In the genomic region with DNA sequence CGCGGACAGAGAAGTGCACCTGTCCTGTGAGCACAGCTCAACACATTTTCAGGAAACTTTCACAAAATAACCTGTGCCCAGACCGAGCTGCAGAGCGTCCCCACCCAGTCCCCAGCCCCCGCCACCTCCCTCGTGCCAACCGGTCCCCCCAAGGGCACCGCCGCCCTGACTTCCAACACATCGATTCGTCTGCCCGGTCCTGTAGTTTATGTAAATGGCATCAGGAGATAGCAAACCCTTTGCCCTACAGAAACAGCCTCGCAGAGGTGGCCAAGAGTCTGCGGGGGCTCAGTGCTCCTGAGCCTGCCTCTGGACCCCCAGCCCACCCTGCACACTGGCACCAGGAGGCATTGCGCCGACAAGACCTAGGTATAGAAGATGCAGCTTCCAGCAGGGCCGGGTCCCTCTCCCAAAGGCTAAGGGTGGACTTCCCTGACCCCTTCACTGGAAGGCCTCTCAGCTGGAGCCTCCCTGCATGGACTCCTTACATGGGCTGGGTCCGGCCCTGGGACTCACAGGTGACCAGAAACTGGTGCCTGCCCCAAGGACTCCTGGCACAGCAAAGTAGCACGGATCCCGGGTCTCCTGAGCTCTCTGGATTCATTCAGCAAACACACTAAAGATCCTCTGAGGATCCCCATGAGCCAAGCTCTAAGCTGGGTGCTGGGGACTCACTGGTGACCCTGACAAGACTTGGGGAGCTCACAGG, we compare ENCODE assay signal across 1 cellular context.
TF ChIP-seq lines count a peak whose summit lies in the region.

No MANE protein-coding gene starts in this region.

TF ChIP-seq in HepG2, 621 proteins besides CTCF, POLR2A, EP300 and RAD21:
- TF ChIP-seq, protein P1, sequence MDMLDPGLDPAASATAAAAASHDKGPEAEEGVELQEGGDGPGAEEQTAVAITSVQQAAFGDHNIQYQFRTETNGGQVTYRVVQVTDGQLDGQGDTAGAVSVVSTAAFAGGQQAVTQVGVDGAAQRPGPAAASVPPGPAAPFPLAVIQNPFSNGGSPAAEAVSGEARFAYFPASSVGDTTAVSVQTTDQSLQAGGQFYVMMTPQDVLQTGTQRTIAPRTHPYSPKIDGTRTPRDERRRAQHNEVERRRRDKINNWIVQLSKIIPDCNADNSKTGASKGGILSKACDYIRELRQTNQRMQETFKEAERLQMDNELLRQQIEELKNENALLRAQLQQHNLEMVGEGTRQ (IDR thresholded peaks at IDR 0.05; ENCODE audit: low read depth, low read length): no peak
- TF ChIP-seq, protein P1 (CRISPR knock-in tag; IDR thresholded peaks at IDR 0.05; ENCODE audit: borderline replicate concordance): no peak
- TF ChIP-seq SMYD3 (CRISPR knock-in tag; IDR thresholded peaks at IDR 0.05): no peak
- TF ChIP-seq ATF7 (IDR thresholded peaks at IDR 0.05): no peak
- no peak for TF ChIP-seq ATF7 (CRISPR knock-in tag; IDR thresholded peaks at IDR 0.05)
- TF ChIP-seq, protein P2, sequence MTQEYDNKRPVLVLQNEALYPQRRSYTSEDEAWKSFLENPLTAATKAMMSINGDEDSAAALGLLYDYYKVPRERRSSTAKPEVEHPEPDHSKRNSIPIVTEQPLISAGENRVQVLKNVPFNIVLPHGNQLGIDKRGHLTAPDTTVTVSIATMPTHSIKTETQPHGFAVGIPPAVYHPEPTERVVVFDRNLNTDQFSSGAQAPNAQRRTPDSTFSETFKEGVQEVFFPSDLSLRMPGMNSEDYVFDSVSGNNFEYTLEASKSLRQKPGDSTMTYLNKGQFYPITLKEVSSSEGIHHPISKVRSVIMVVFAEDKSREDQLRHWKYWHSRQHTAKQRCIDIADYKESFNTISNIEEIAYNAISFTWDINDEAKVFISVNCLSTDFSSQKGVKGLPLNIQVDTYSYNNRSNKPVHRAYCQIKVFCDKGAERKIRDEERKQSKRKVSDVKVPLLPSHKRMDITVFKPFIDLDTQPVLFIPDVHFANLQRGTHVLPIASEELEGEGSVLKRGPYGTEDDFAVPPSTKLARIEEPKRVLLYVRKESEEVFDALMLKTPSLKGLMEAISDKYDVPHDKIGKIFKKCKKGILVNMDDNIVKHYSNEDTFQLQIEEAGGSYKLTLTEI (CRISPR knock-in tag; conservative IDR thresholded peaks at IDR 0.05): no peak
- no peak for TF ChIP-seq EHMT2 (IDR thresholded peaks at IDR 0.05; ENCODE audit: borderline replicate concordance, low read depth, low read length)
- TF ChIP-seq NFE2L2 (IDR thresholded peaks at IDR 0.05; ENCODE audit: low read length): no peak
- TF ChIP-seq MXD4 (CRISPR knock-in tag; IDR thresholded peaks at IDR 0.05): no peak
- TF ChIP-seq HNRNPL (IDR thresholded peaks at IDR 0.05; ENCODE audit: low read depth, low read length): no peak
- TF ChIP-seq, protein P3, sequence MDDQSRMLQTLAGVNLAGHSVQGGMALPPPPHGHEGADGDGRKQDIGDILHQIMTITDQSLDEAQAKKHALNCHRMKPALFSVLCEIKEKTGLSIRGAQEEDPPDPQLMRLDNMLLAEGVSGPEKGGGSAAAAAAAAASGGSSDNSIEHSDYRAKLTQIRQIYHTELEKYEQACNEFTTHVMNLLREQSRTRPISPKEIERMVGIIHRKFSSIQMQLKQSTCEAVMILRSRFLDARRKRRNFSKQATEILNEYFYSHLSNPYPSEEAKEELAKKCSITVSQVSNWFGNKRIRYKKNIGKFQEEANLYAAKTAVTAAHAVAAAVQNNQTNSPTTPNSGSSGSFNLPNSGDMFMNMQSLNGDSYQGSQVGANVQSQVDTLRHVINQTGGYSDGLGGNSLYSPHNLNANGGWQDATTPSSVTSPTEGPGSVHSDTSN (CRISPR knock-in tag; IDR thresholded peaks at IDR 0.05; ENCODE audit: borderline replicate concordance): no peak
- no peak for TF ChIP-seq FOXM1 (CRISPR knock-in tag; IDR thresholded peaks at IDR 0.05)
- TF ChIP-seq ZNF652 (CRISPR knock-in tag; IDR thresholded peaks at IDR 0.05; ENCODE audit: borderline replicate concordance, low read depth): no peak
- TF ChIP-seq, protein P4, sequence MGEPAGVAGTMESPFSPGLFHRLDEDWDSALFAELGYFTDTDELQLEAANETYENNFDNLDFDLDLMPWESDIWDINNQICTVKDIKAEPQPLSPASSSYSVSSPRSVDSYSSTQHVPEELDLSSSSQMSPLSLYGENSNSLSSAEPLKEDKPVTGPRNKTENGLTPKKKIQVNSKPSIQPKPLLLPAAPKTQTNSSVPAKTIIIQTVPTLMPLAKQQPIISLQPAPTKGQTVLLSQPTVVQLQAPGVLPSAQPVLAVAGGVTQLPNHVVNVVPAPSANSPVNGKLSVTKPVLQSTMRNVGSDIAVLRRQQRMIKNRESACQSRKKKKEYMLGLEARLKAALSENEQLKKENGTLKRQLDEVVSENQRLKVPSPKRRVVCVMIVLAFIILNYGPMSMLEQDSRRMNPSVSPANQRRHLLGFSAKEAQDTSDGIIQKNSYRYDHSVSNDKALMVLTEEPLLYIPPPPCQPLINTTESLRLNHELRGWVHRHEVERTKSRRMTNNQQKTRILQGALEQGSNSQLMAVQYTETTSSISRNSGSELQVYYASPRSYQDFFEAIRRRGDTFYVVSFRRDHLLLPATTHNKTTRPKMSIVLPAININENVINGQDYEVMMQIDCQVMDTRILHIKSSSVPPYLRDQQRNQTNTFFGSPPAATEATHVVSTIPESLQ (CRISPR knock-in tag; conservative IDR thresholded peaks at IDR 0.05): no peak
- TF ChIP-seq ZNF382 (CRISPR knock-in tag; IDR thresholded peaks at IDR 0.05; ENCODE audit: borderline replicate concordance): no peak
- TF ChIP-seq, protein P5, sequence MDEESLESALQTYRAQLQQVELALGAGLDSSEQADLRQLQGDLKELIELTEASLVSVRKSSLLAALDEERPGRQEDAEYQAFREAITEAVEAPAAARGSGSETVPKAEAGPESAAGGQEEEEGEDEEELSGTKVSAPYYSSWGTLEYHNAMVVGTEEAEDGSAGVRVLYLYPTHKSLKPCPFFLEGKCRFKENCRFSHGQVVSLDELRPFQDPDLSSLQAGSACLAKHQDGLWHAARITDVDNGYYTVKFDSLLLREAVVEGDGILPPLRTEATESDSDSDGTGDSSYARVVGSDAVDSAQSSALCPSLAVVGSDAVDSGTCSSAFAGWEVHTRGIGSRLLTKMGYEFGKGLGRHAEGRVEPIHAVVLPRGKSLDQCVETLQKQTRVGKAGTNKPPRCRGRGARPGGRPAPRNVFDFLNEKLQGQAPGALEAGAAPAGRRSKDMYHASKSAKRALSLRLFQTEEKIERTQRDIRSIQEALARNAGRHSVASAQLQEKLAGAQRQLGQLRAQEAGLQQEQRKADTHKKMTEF (CRISPR knock-in tag; IDR thresholded peaks at IDR 0.05): no peak
